2 cellular contexts compared by ENCODE assay signal in the genomic region with DNA sequence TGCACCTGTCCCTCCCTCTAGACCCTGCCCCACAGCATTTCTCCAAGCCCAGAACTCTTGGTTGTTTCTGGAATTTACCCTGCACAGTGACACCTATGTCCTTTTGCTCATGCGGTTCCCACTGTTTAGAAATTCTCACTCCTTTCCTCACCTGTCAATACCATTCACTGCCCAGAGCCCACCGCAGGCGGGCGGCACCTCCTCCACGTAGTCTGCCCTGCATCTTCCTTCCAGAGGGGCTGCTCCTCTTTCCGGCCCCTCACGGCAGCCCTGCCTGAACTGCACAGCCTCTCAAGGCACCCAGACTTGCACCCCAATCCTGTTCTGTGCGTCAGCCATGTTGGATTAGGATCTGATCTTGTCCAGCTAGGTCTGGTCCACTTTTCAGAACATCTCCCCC. TPM values are rescaled to one million over a fixed set of nuclear protein-coding genes. Genes with fewer than 3 reads are reported as not detected.
"Had no signal": no experiment of that assay in that cellular context is flagged by ENCODE, and none has a peak within 500 bp of the region (broad histone marks: within the 10 kb centered on the region; RNA-seq: fewer than 3 reads in every experiment).

No MANE protein-coding gene starts in this region.

RNA-seq across cellular contexts. Expression of a gene that starts 51.4 kb away (rescaled TPM):
- total RNA-seq: LHCN-M2, MCF 10A had no signal
